In the genomic region with DNA sequence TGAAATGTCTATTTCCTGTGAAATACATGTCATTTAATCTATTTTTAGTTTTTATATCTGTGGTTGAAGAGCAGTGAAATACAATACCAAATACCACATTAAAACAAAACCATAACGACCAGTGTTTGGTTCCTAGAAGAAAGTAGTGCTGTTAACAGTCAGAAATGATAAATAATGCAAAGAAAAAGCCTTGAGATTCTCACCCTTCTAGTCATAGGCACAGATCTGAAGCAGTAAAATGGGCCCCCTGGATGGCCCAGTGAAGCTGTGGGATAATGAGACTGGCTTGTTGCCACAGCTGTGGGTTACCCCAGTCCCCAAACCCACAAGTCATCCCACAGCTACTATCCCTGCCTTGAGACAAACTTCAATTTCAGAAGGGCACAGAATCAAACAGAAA, we compare ENCODE assay signal across 13 cellular contexts.
DNase-seq lines count a peak whose midpoint lies in the region; ATAC-seq, FAIRE-seq and TF ChIP-seq lines count a peak whose summit lies in the region.
"Had no signal": no experiment of that assay in that cellular context is flagged by ENCODE, and none has a peak within 500 bp of the region (broad histone marks: within the 10 kb centered on the region; RNA-seq: fewer than 3 reads in every experiment).

No MANE protein-coding gene starts in this region.

- peak overlapping the region; percentile 6 to 82 (median 71) for H3K4me3 Mint-ChIP-seq in CD8-positive, alpha-beta memory T cell
- H3K4me3 Mint-ChIP-seq in activated CD8-positive, alpha-beta memory T cell treated with anti-CD3 and anti-CD28 coated beads, Interleukin-2, amount 10 ng/mL, durations not matched to agents 7 days and 5 days = peak overlapping the region; percentile 19
- peak overlapping the region; percentile 29 to 64 (median 56) for H3K4me3 Mint-ChIP-seq in immature natural killer cell
- H3K4me3 Mint-ChIP-seq in mesothelial cell of epicardium = no peak overlapping the region
- H3K4me3 Mint-ChIP-seq: H9 had no signal

- peak in 1 of 5 donors; percentile 11 for DNase-seq in CD8-positive, alpha-beta memory T cell
- peak; percentile 74 for DNase-seq in activated CD8-positive, alpha-beta memory T cell treated with anti-CD3 and anti-CD28 coated beads, Interleukin-2, amount 10 ng/mL, durations not matched to agents 7 days and 5 days
- peak in 2 of 3 donors; percentile 5 to 10 for DNase-seq in immature natural killer cell
- no peak for DNase-seq in small intestine
- DNase-seq in mesothelial cell of epicardium (ENCODE audit: low spot score in 2 of 2, unreplicated experiment in 2 of 2) = no peak
- DNase-seq: brain microvascular endothelial cell, H9, NCI-H524 had no signal

- H3K27me3 Mint-ChIP-seq in CD8-positive, alpha-beta memory T cell = peaks cover 0 to 2% of the 10 kb centered on the region in 2 donors
- peaks cover 2% of the 10 kb centered on the region for H3K27me3 Mint-ChIP-seq in activated CD8-positive, alpha-beta memory T cell treated with anti-CD3 and anti-CD28 coated beads, Interleukin-2, amount 10 ng/mL, durations not matched to agents 7 days and 5 days
- peaks cover 0 to 4% (median 0%) of the 10 kb centered on the region in 3 donors for H3K27me3 Mint-ChIP-seq in immature natural killer cell (ENCODE audit: low read depth in 3 of 3)
- no peaks in the 10 kb centered on the region for H3K27me3 Mint-ChIP-seq in mesothelial cell of epicardium (ENCODE audit: low read depth)

- no peaks in the 10 kb centered on the region for H3K27me3 ChIP-seq in CD8-positive, alpha-beta memory T cell (ENCODE audit: insufficient read depth, low read length, poor library complexity, severe bottlenecking)
- no peaks in the 10 kb centered on the region for H3K27me3 ChIP-seq in KMS-11 (ENCODE audit: insufficient read depth, low read depth)
- no peaks in the 10 kb centered on the region for H3K27me3 ChIP-seq in small intestine (ENCODE audit: control insufficient read depth in 2 of 2, insufficient read depth in 2 of 2, low read length in 2 of 2)
- H3K27me3 ChIP-seq: brain microvascular endothelial cell, SJSA1 had no signal

- H4K20me1 ChIP-seq in KMS-11 (ENCODE audit: insufficient read depth) = no peaks in the 10 kb centered on the region

- H3K9me3 Mint-ChIP-seq in CD8-positive, alpha-beta memory T cell = peaks cover 0 to 2% (median 0%) of the 10 kb centered on the region in 5 donors
- no peaks in the 10 kb centered on the region for H3K9me3 Mint-ChIP-seq in activated CD8-positive, alpha-beta memory T cell treated with anti-CD3 and anti-CD28 coated beads, Interleukin-2, amount 10 ng/mL, durations not matched to agents 7 days and 5 days (ENCODE audit: low read depth)
- H3K9me3 Mint-ChIP-seq in immature natural killer cell (no peaks in the 10 kb centered on the region), mesothelial cell of epicardium (no peaks in the 10 kb centered on the region)
- H3K9me3 Mint-ChIP-seq: H9 had no signal

- ATAC-seq in activated CD8-positive, alpha-beta memory T cell treated with anti-CD3 and anti-CD28 coated beads, Interleukin-2, amount 10 ng/mL, durations not matched to agents 7 days and 5 days = peak; percentile 83
- no peak for ATAC-seq in HG03432 (IDR thresholded peaks at IDR 0.05; ENCODE audit: unreplicated experiment)
- ATAC-seq in HG03521 (IDR thresholded peaks at IDR 0.05; ENCODE audit: unreplicated experiment) = no peak
- ATAC-seq: esophagus mucosa had no signal

- peak overlapping the region; percentile 1; the same call in 1 of the 2 replicates for H2AFZ ChIP-seq in KMS-11 (ENCODE audit: low read depth)

- no peak for FAIRE-seq in small intestine (lab: Jason Lieb, UNC)

- CTCF ChIA-PET in CD8-positive, alpha-beta memory T cell (lab: Charles Lee) = interaction anchor here (1.0 kb wide), 1 partner anchor 89 kb away, joined by 3 read pairs; no protein-coding TSS in a partner anchor
- CTCF ChIA-PET in activated CD8-positive, alpha-beta memory T cell treated with anti-CD3 and anti-CD28 coated beads, Interleukin-2, amount 10 ng/mL, durations not matched to agents 7 days and 5 days (lab: Charles Lee) = no interaction called here

- no peak overlapping the region for H3K27ac ChIP-seq in CD8-positive, alpha-beta memory T cell (ENCODE audit: low read depth, low read length)
- peak overlapping the region; percentile 41; the same call in 1 of the 2 replicates for H3K27ac ChIP-seq in KMS-11
- no peak overlapping the region for H3K27ac ChIP-seq in small intestine (ENCODE audit: low read depth in 1 of 2, low read length in 1 of 2)
- H3K27ac ChIP-seq: brain microvascular endothelial cell, SJSA1 had no signal

- 3 to 9% (median 7%) methylated on average over 1 of the region's 1 CpG for WGBS in small intestine, 3 donors

- peak overlapping the region; percentile 9 for H3K4me3 ChIP-seq in CD8-positive, alpha-beta memory T cell (ENCODE audit: low read length)
- H3K4me3 ChIP-seq in KMS-11 (IDR thresholded peaks at IDR 0.05; ENCODE audit: insufficient read depth, low read depth, low read length) (no peak overlapping the region), small intestine (ENCODE audit: low read depth in 1 of 2, low read length in 2 of 2) (no peak overlapping the region)
- H3K4me3 ChIP-seq: SJSA1 had no signal

- H3K79me2 ChIP-seq in KMS-11 (ENCODE audit: insufficient read depth, low read depth) = no peaks in the 10 kb centered on the region

- POLR2A ChIA-PET in CD8-positive, alpha-beta memory T cell (lab: Charles Lee) = no interaction called here

- peaks cover 27 to 38% (median 34%) of the 10 kb centered on the region in 3 donors for H3K4me1 Mint-ChIP-seq in CD8-positive, alpha-beta memory T cell
- peaks cover 30% of the 10 kb centered on the region for H3K4me1 Mint-ChIP-seq in activated CD8-positive, alpha-beta memory T cell treated with anti-CD3 and anti-CD28 coated beads, Interleukin-2, amount 10 ng/mL, durations not matched to agents 7 days and 5 days
- H3K4me1 Mint-ChIP-seq in immature natural killer cell (peaks cover 25 to 29% of the 10 kb centered on the region in 2 donors), mesothelial cell of epicardium (peaks cover 5% of the 10 kb centered on the region)
- H3K4me1 Mint-ChIP-seq: H9 had no signal

- 0 out of 2 replicates have a peak overlapping the region, but pooled peaks have one; percentile 7 for H3K9ac ChIP-seq in KMS-11

- TF ChIP-seq CTCF in KMS-11 (conservative IDR thresholded peaks at IDR 0.05; ENCODE audit: low read depth, low read length) (no peak), mesothelial cell of epicardium (IDR thresholded peaks at IDR 0.05; ENCODE audit: unreplicated experiment) (no peak)

- peak overlapping the region in 4 of 8 donors; percentile 52 to 78 (median 58) for H3K27ac Mint-ChIP-seq in CD8-positive, alpha-beta memory T cell
- H3K27ac Mint-ChIP-seq in activated CD8-positive, alpha-beta memory T cell treated with anti-CD3 and anti-CD28 coated beads, Interleukin-2, amount 10 ng/mL, durations not matched to agents 7 days and 5 days = peak overlapping the region; percentile 67
- peak overlapping the region in 4 of 6 donors; percentile 8 to 57 (median 44) for H3K27ac Mint-ChIP-seq in immature natural killer cell
- H3K27ac Mint-ChIP-seq in mesothelial cell of epicardium = no peak overlapping the region
- H3K27ac Mint-ChIP-seq: H9 had no signal

- H3K36me3 ChIP-seq in CD8-positive, alpha-beta memory T cell (ENCODE audit: insufficient read depth, low read length) = no peaks in the 10 kb centered on the region
- H3K36me3 ChIP-seq in KMS-11 (ENCODE audit: insufficient read depth) (no peaks in the 10 kb centered on the region), small intestine (ENCODE audit: control insufficient read depth in 2 of 2, insufficient read depth in 2 of 2, low read length in 2 of 2) (no peaks in the 10 kb centered on the region)
- H3K36me3 ChIP-seq: brain microvascular endothelial cell, SJSA1 had no signal

- H3K9me3 ChIP-seq in CD8-positive, alpha-beta memory T cell (ENCODE audit: low read length) = no peaks in the 10 kb centered on the region
- no peaks in the 10 kb centered on the region for H3K9me3 ChIP-seq in small intestine (ENCODE audit: control insufficient read depth, low read depth)
- H3K9me3 ChIP-seq: SJSA1 had no signal

- H3K4me1 ChIP-seq in CD8-positive, alpha-beta memory T cell (ENCODE audit: insufficient read depth, low read length) = peaks cover 27% of the 10 kb centered on the region
- H3K4me1 ChIP-seq in KMS-11 (ENCODE audit: low read depth, poor library complexity, severe bottlenecking) (peaks cover 44% of the 10 kb centered on the region), small intestine (ENCODE audit: control insufficient read depth in 2 of 2, insufficient read depth in 1 of 2, low read depth in 1 of 2, low read length in 1 of 2) (no peaks in the 10 kb centered on the region)

- H3K4me2 ChIP-seq in KMS-11 = peak overlapping the region; percentile 72

- H3K36me3 Mint-ChIP-seq in CD8-positive, alpha-beta memory T cell = no peaks in the 10 kb centered on the region
- peaks cover 1% of the 10 kb centered on the region for H3K36me3 Mint-ChIP-seq in activated CD8-positive, alpha-beta memory T cell treated with anti-CD3 and anti-CD28 coated beads, Interleukin-2, amount 10 ng/mL, durations not matched to agents 7 days and 5 days
- H3K36me3 Mint-ChIP-seq in immature natural killer cell (no peaks in the 10 kb centered on the region), mesothelial cell of epicardium (no peaks in the 10 kb centered on the region)

Comparison
In these comparisons a context has a peak if more than half of its experiments do, and no peak if none do; other contexts are left out.
1. DNase-seq: peak in activated CD8-positive, alpha-beta memory T cell treated with anti-CD3 and anti-CD28 coated beads, Interleukin-2, amount 10 ng/mL, durations not matched to agents 7 days and 5 days (single experiment) and immature natural killer cell (2 of 3); none in small intestine (single experiment) and mesothelial cell of epicardium (0 of 2).